Comparison of ENCODE assay signal across 11 cellular contexts in the genomic region with DNA sequence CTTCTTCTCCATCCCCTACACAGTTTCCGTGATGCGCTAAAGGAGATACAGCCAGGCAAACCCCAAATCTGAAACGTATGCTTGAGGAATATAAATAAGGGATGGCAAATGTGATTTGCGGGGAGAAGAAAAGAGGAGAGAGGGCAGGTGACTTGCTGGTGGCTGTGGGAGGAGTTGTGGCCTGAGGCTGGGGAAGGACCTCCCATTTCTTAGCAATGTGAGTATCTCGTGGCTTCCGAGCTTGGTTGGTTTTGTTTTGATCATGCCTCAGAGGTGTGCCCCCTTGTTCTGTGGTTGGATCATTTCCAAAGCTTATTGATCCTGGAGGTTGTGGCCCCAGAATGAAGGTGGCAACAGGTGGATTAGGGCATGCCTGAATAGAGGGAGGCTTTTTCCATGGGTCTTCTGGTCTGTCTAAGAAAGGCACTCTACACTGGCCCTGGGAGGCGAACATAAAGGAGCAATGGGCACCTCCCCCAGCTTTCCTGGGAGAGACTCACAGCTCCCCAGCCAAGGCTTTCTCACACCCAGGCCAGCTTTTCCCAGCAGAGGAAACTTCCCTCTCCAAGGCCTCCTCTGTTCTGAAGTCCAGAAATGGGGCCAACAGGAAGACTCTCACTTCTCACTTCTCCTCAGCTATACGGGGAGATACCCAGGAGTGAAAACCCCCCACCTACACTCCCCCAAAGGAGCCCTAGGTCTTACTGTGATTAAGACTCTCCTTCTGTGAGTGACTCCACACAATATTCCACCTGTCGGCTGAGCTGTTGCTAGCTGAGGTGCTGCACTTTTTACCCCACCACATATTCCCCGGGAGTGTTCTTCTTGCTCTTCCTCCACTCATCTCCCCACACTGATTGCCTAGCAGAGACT. TPM values are rescaled to one million over a fixed set of nuclear protein-coding genes. Genes with fewer than 3 reads are reported as not detected.
DNase-seq lines count a peak whose midpoint lies in the region; ATAC-seq lines count a peak whose summit lies in the region.
"Had no signal": no experiment of that assay in that cellular context is flagged by ENCODE, and none has a peak within 500 bp of the region (broad histone marks: within the 10 kb centered on the region; RNA-seq: fewer than 3 reads in every experiment).

No MANE protein-coding gene starts in this region.

- H3K9me3 Mint-ChIP-seq in activated CD8-positive, alpha-beta memory T cell treated with anti-CD3 and anti-CD28 coated beads, Interleukin-2, amount 10 ng/mL, durations not matched to agents 7 days and 5 days (ENCODE audit: low read depth) = peaks cover 2% of the 10 kb centered on the region
- peaks cover 3% of the 10 kb centered on the region for H3K9me3 Mint-ChIP-seq in activated T-helper 1 cell treated with anti-CD3 and anti-CD28 coated beads, Interleukin-12 subunit alpha, Interleukin-12 subunit beta, Interleukin-2, Interleukin-4 antibody, amounts not matched to agents 30 ng/mL and 10 ng/mL and 1 ng/mL, durations not matched to agents 14 hours and 24 hours and 36 hours
- H3K9me3 Mint-ChIP-seq: central memory CD8-positive, alpha-beta T cell had no signal

- CTCF ChIA-PET in activated CD8-positive, alpha-beta memory T cell treated with anti-CD3 and anti-CD28 coated beads, Interleukin-2, amount 10 ng/mL, durations not matched to agents 7 days and 5 days (lab: Charles Lee) = no interaction called here

- peak; percentile 72 for DNase-seq in activated CD8-positive, alpha-beta memory T cell treated with anti-CD3 and anti-CD28 coated beads, Interleukin-2, amount 10 ng/mL, durations not matched to agents 7 days and 5 days
- no peak for DNase-seq in activated CD8-positive, alpha-beta memory T cell treated with anti-CD3 and anti-CD28 coated beads, Interleukin-2, amount 50 U/mL, for 4 hours
- DNase-seq in activated T-helper 1 cell treated with anti-CD3 and anti-CD28 coated beads, Interleukin-12 subunit alpha, Interleukin-12 subunit beta, Interleukin-2, Interleukin-4 antibody, amounts not matched to agents 30 ng/mL and 10 ng/mL and 1 ng/mL, durations not matched to agents 14 hours and 24 hours and 36 hours (ENCODE audit: low spot score) = no peak
- DNase-seq in stimulated activated CD8-positive, alpha-beta memory T cell treated with anti-CD3 and anti-CD28 coated beads, Interleukin-7, amount 100 ng/mL, for 24 hours (ENCODE audit: low read depth) = peak; percentile 15
- DNase-seq in midbrain (lab: John Stamatoyannopoulos, UW) (no peak), cardiac septum (ENCODE audit: low spot score) (no peak)
- DNase-seq: ACHN had no signal

- no peaks in the 10 kb centered on the region for H3K36me3 Mint-ChIP-seq in activated CD8-positive, alpha-beta memory T cell treated with anti-CD3 and anti-CD28 coated beads, Interleukin-2, amount 10 ng/mL, durations not matched to agents 7 days and 5 days
- no peaks in the 10 kb centered on the region for H3K36me3 Mint-ChIP-seq in activated T-helper 1 cell treated with anti-CD3 and anti-CD28 coated beads, Interleukin-12 subunit alpha, Interleukin-12 subunit beta, Interleukin-2, Interleukin-4 antibody, amounts not matched to agents 30 ng/mL and 10 ng/mL and 1 ng/mL, durations not matched to agents 14 hours and 24 hours and 36 hours (ENCODE audit: low read depth)

- H3K27me3 Mint-ChIP-seq in activated CD8-positive, alpha-beta memory T cell treated with anti-CD3 and anti-CD28 coated beads, Interleukin-2, amount 10 ng/mL, durations not matched to agents 7 days and 5 days = peaks cover 21% of the 10 kb centered on the region
- peaks cover 2% of the 10 kb centered on the region for H3K27me3 Mint-ChIP-seq in activated T-helper 1 cell treated with anti-CD3 and anti-CD28 coated beads, Interleukin-12 subunit alpha, Interleukin-12 subunit beta, Interleukin-2, Interleukin-4 antibody, amounts not matched to agents 30 ng/mL and 10 ng/mL and 1 ng/mL, durations not matched to agents 14 hours and 24 hours and 36 hours (ENCODE audit: insufficient read depth)

- H3K27ac Mint-ChIP-seq in activated CD8-positive, alpha-beta memory T cell treated with anti-CD3 and anti-CD28 coated beads, Interleukin-2, amount 10 ng/mL, durations not matched to agents 7 days and 5 days = no peak overlapping the region
- H3K27ac Mint-ChIP-seq in activated T-helper 1 cell treated with anti-CD3 and anti-CD28 coated beads, Interleukin-12 subunit alpha, Interleukin-12 subunit beta, Interleukin-2, Interleukin-4 antibody, amounts not matched to agents 30 ng/mL and 10 ng/mL and 1 ng/mL, durations not matched to agents 14 hours and 24 hours and 36 hours = peak overlapping the region; percentile 13

- H3K4me1 Mint-ChIP-seq in activated CD8-positive, alpha-beta memory T cell treated with anti-CD3 and anti-CD28 coated beads, Interleukin-2, amount 10 ng/mL, durations not matched to agents 7 days and 5 days = peaks cover 16% of the 10 kb centered on the region
- peaks cover 15% of the 10 kb centered on the region for H3K4me1 Mint-ChIP-seq in activated T-helper 1 cell treated with anti-CD3 and anti-CD28 coated beads, Interleukin-12 subunit alpha, Interleukin-12 subunit beta, Interleukin-2, Interleukin-4 antibody, amounts not matched to agents 30 ng/mL and 10 ng/mL and 1 ng/mL, durations not matched to agents 14 hours and 24 hours and 36 hours (ENCODE audit: low read depth)

- peak; percentile 87 for ATAC-seq in activated CD8-positive, alpha-beta memory T cell treated with anti-CD3 and anti-CD28 coated beads, Interleukin-2, amount 10 ng/mL, durations not matched to agents 7 days and 5 days
- ATAC-seq in HG02981 (IDR thresholded peaks at IDR 0.05; ENCODE audit: unreplicated experiment) (peak; percentile 79), HG02970 (IDR thresholded peaks at IDR 0.05; ENCODE audit: low FRiP score, unreplicated experiment) (no peak)

- no peak overlapping the region for H3K4me3 Mint-ChIP-seq in activated CD8-positive, alpha-beta memory T cell treated with anti-CD3 and anti-CD28 coated beads, Interleukin-2, amount 10 ng/mL, durations not matched to agents 7 days and 5 days
- H3K4me3 Mint-ChIP-seq in activated T-helper 1 cell treated with anti-CD3 and anti-CD28 coated beads, Interleukin-12 subunit alpha, Interleukin-12 subunit beta, Interleukin-2, Interleukin-4 antibody, amounts not matched to agents 30 ng/mL and 10 ng/mL and 1 ng/mL, durations not matched to agents 14 hours and 24 hours and 36 hours = no peak overlapping the region
- H3K4me3 Mint-ChIP-seq: central memory CD8-positive, alpha-beta T cell had no signal

- intact Hi-C loops in activated T-helper 1 cell treated with anti-CD3 and anti-CD28 coated beads, Interleukin-12 subunit alpha, Interleukin-12 subunit beta, Interleukin-2, Interleukin-4 antibody, amounts not matched to agents 30 ng/mL and 10 ng/mL and 1 ng/mL, durations not matched to agents 14 hours and 24 hours and 36 hours (cut with micrococcal nuclease) = loop anchor here (1.0 kb wide), 3 partner anchors 10 to 88 kb away; no protein-coding TSS in a partner anchor
- intact Hi-C loops in cardiac septum (cut with DNase I) = loop anchor here (5.0 kb wide), 1 partner anchor 83 kb away; no protein-coding TSS in a partner anchor

RNA-seq across cellular contexts. Expression of a gene that starts 40.0 kb away (rescaled TPM):
- not detected for total RNA-seq in activated CD8-positive, alpha-beta memory T cell treated with anti-CD3 and anti-CD28 coated beads, Interleukin-2, amount 10 ng/mL, durations not matched to agents 7 days and 5 days
- total RNA-seq in activated T-helper 1 cell treated with anti-CD3 and anti-CD28 coated beads, Interleukin-12 subunit alpha, Interleukin-12 subunit beta, Interleukin-2, Interleukin-4 antibody, amounts not matched to agents 30 ng/mL and 10 ng/mL and 1 ng/mL, durations not matched to agents 14 hours and 24 hours and 36 hours = not detected in 2 replicates
- total RNA-seq in cardiac septum = not detected
- total RNA-seq: lung had no signal

Comparison
In these comparisons a context has a peak if more than half of its experiments do, and no peak if none do; other contexts are left out.
1. DNase-seq: peak in activated CD8-positive, alpha-beta memory T cell treated with anti-CD3 and anti-CD28 coated beads, Interleukin-2, amount 10 ng/mL, durations not matched to agents 7 days and 5 days (single experiment) and stimulated activated CD8-positive, alpha-beta memory T cell treated with anti-CD3 and anti-CD28 coated beads, Interleukin-7, amount 100 ng/mL, for 24 hours (single experiment); none in activated CD8-positive, alpha-beta memory T cell treated with anti-CD3 and anti-CD28 coated beads, Interleukin-2, amount 50 U/mL, for 4 hours (single experiment), activated T-helper 1 cell treated with anti-CD3 and anti-CD28 coated beads, Interleukin-12 subunit alpha, Interleukin-12 subunit beta, Interleukin-2, Interleukin-4 antibody, amounts not matched to agents 30 ng/mL and 10 ng/mL and 1 ng/mL, durations not matched to agents 14 hours and 24 hours and 36 hours (single experiment), midbrain (single experiment) and cardiac septum (single experiment).